19 cellular contexts compared by ENCODE assay signal in genomic region chr13:73169971-73170370, GRCh38.
DNase-seq lines count a peak whose midpoint lies in the region; ATAC-seq and TF ChIP-seq lines count a peak whose summit lies in the region.
"Had no signal": no experiment of that assay in that cellular context is flagged by ENCODE, and none has a peak within 500 bp of the region (broad histone marks: within the 10 kb centered on the region; RNA-seq: fewer than 3 reads in every experiment).

No MANE protein-coding gene starts in this region.

- H3K4me1 ChIP-seq in neuronal stem cell (ENCODE audit: control insufficient read depth in 2 of 2, insufficient read depth in 1 of 2, low read depth in 1 of 2, low read length in 2 of 2) (peaks cover 5 to 7% of the 10 kb centered on the region in 2 donors), body of pancreas (no peaks in the 10 kb centered on the region), GM23248 (ENCODE audit: insufficient read depth) (peaks cover 10% of the 10 kb centered on the region)
- H3K4me1 ChIP-seq: esophagus muscularis mucosa had no signal

- H3K36me3 ChIP-seq in neuronal stem cell (replicated peaks in 1 of 2; ENCODE audit: control insufficient read depth in 2 of 2, insufficient read depth in 2 of 2, low read length in 2 of 2), result no peaks in the 10 kb centered on the region
- H3K36me3 ChIP-seq in body of pancreas (replicated peaks in 1 of 2; ENCODE audit: insufficient read depth in 1 of 2, low read depth in 2 of 2), result no peaks in the 10 kb centered on the region
- no peaks in the 10 kb centered on the region for H3K36me3 ChIP-seq in GM23248 (ENCODE audit: low read depth)
- H3K36me3 ChIP-seq: esophagus muscularis mucosa, ovary, WERI-Rb-1 had no signal

- H2BK120ac ChIP-seq in neuronal stem cell (ENCODE audit: low read depth, low read length), result no peak overlapping the region

- no peak overlapping the region for H2BK5ac ChIP-seq in neuronal stem cell (ENCODE audit: low read length)

- H3K9me3 ChIP-seq in neuronal stem cell (replicated peaks in 1 of 2; ENCODE audit: control insufficient read depth in 2 of 2, insufficient read depth in 1 of 2, low read depth in 1 of 2, low read length in 2 of 2) (no peaks in the 10 kb centered on the region), body of pancreas (no peaks in the 10 kb centered on the region), GM23248 (ENCODE audit: low read depth) (no peaks in the 10 kb centered on the region)
- H3K9me3 ChIP-seq: esophagus muscularis mucosa, ovary had no signal

- no peaks in the 10 kb centered on the region for H3K79me2 ChIP-seq in GM23248 (ENCODE audit: insufficient read depth)

- intact Hi-C loops in body of pancreas (cut with DNase I), result no loop called here

- H3K79me1 ChIP-seq in neuronal stem cell (ENCODE audit: low read depth, low read length), result no peaks in the 10 kb centered on the region

- H3K27me3 ChIP-seq in neuronal stem cell (ENCODE audit: control insufficient read depth in 3 of 3, insufficient read depth in 3 of 3, low read depth in 1 of 3, low read length in 3 of 3) (no peaks in the 10 kb centered on the region), body of pancreas (no peaks in the 10 kb centered on the region), GM23248 (replicated peaks; ENCODE audit: insufficient read depth) (no peaks in the 10 kb centered on the region)
- H3K27me3 ChIP-seq: esophagus muscularis mucosa, ovary had no signal

- H2BK15ac ChIP-seq in neuronal stem cell (ENCODE audit: low read length), result no peak overlapping the region

- no peaks in the 10 kb centered on the region for H4K20me1 ChIP-seq in GM23248 (ENCODE audit: insufficient read depth)

- H3K27ac ChIP-seq in neuronal stem cell (replicated peaks; ENCODE audit: low read length) (no peak overlapping the region), body of pancreas (no peak overlapping the region), GM23248 (no peak overlapping the region)
- H3K27ac ChIP-seq: esophagus muscularis mucosa, ovary, WERI-Rb-1 had no signal

- in situ Hi-C loops in GM23248 (cut with MboI), result no loop called here

- DNase-seq in NCI-H69 (lab: John Stamatoyannopoulos, UW) (peak; percentile 3), fibroblast of pulmonary artery (ENCODE audit: low read depth) (peak; percentile 13), neuronal stem cell (ENCODE audit: low spot score) (no peak), NCI-H774 (lab: John Stamatoyannopoulos, UW) (no peak), body of pancreas (no peak), NCI-H2081 treated with DMSO at 0.1 percent for 48 hours (lab: John Stamatoyannopoulos, UW) (no peak), GM23248 (no peak)
- DNase-seq: activated CD8-positive, alpha-beta T cell treated with anti-CD3 and anti-CD28 coated beads for 36 hours; activated T-cell treated with anti-CD3 and anti-CD28 coated beads, Interleukin-2, amount 50 U/mL, for 48 hours; GDM1; H9; NCI-H1105 treated with DMSO at 0.1 percent for 48 hours; ovary; SHP77; stimulated activated CD4-positive, alpha-beta T cell treated with anti-CD3 and anti-CD28 coated beads, Interleukin-4, amount 100 ng/mL, for 24 hours; substantia nigra; WERI-Rb-1 had no signal

- H3K23ac ChIP-seq in neuronal stem cell (ENCODE audit: low read depth, low read length, poor library complexity), result no peak overlapping the region

- no CpG with 5 or more reads among the region's 2 CpGs for WGBS in neuronal stem cell (ENCODE audit: extremely low coverage in 2 of 2, insufficient read length in 2 of 2, insufficient replicate concordance in 1 of 2), 2 donors
- 17 to 19% methylated on average over 2 of the region's 2 CpGs for WGBS in body of pancreas, 2 donors
- 26 to 35% methylated on average over 2 of the region's 2 CpGs for WGBS in GM23248 (ENCODE audit: low coverage in 1 of 2, low lambda C conversion rate in 2 of 2, missing lambda C conversion rate in 2 of 2), 2 experiments

- H4K91ac ChIP-seq in neuronal stem cell (ENCODE audit: low read depth, low read length, poor library complexity), result no peak overlapping the region

- H3K9ac ChIP-seq in neuronal stem cell (ENCODE audit: low read depth, low read length, poor library complexity) (no peak overlapping the region), GM23248 (no peak overlapping the region)

- TF ChIP-seq CTCF in fibroblast of pulmonary artery (IDR thresholded peaks at IDR 0.05; ENCODE audit: low read length, missing control alignments) (no peak), body of pancreas (IDR thresholded peaks at IDR 0.05) (no peak)

- no peak overlapping the region for H3K18ac ChIP-seq in neuronal stem cell (ENCODE audit: low read length)

- H3K4me2 ChIP-seq in neuronal stem cell (ENCODE audit: insufficient read depth, low read length, poor library complexity, severe bottlenecking), result no peak overlapping the region
- no peak overlapping the region for H3K4me2 ChIP-seq in GM23248 (ENCODE audit: unreplicated experiment)

- no peak overlapping the region for H4K8ac ChIP-seq in neuronal stem cell (ENCODE audit: low read depth, low read length)

- H3K4ac ChIP-seq in neuronal stem cell (ENCODE audit: low read length), result no peak overlapping the region

- no peak overlapping the region for H3K4me3 ChIP-seq in fibroblast of pulmonary artery (replicated peaks; ENCODE audit: low read depth, low read length)
- H3K4me3 ChIP-seq in neuronal stem cell (ENCODE audit: low read length in 2 of 2), result no peak overlapping the region
- no peak overlapping the region for H3K4me3 ChIP-seq in body of pancreas
- no peak overlapping the region for H3K4me3 ChIP-seq in GM23248
- H3K4me3 ChIP-seq: esophagus muscularis mucosa, ovary had no signal

- ATAC-seq in GM18520 (IDR thresholded peaks at IDR 0.05; ENCODE audit: unreplicated experiment) (peak; percentile 41), body of pancreas (no peak)
- ATAC-seq: activated CD8-positive, alpha-beta T cell treated with anti-CD3 and anti-CD28 coated beads for 36 hours had no signal

- no peaks in the 10 kb centered on the region for H3K9me2 ChIP-seq in GM23248 (ENCODE audit: insufficient read depth)

- no peak for TF ChIP-seq POLR2A in body of pancreas (IDR thresholded peaks at IDR 0.05)

- no peak overlapping the region for H2BK12ac ChIP-seq in neuronal stem cell (ENCODE audit: low read length)

- no peaks in the 10 kb centered on the region for H3F3A ChIP-seq in GM23248 (ENCODE audit: insufficient read depth)

- no peak overlapping the region for H2AK5ac ChIP-seq in neuronal stem cell (ENCODE audit: low read depth, low read length)

- no peak overlapping the region for H3K14ac ChIP-seq in neuronal stem cell (ENCODE audit: low read length)

- H2AFZ ChIP-seq in neuronal stem cell (ENCODE audit: low read length), result peak overlapping the region; percentile 57
- no peak overlapping the region for H2AFZ ChIP-seq in GM23248

Comparison
In these comparisons a context has a peak if more than half of its experiments do, and no peak if none do; other contexts are left out.
1. DNase-seq: peak in NCI-H69 (single experiment) and fibroblast of pulmonary artery (single experiment); none in neuronal stem cell (single experiment), NCI-H774 (single experiment), body of pancreas (0 of 4), NCI-H2081 treated with DMSO at 0.1 percent for 48 hours (single experiment) and GM23248 (single experiment).